Comparison of ENCODE assay signal across 25 cellular contexts in genomic region chr10:71393841-71394475, GRCh38. TPM values are rescaled to one million over a fixed set of nuclear protein-coding genes. Genes with fewer than 3 reads are reported as not detected.
"Had no signal": no experiment of that assay in that cellular context is flagged by ENCODE, and none has a peak within 500 bp of the region (broad histone marks: within the 10 kb centered on the region; RNA-seq: fewer than 3 reads in every experiment).

No MANE protein-coding gene starts in this region.

- DNase-seq: activated CD4-positive, alpha-beta T cell treated with anti-CD3 and anti-CD28 coated beads for 4 hours; activated CD4-positive, alpha-beta T cell treated with anti-CD3 and anti-CD28 coated beads, Interleukin-2, amount 50 U/mL, for 48 hours; activated CD4-positive, CD25-positive, alpha-beta regulatory T cell; activated gamma-delta T cell; activated naive CD4-positive, alpha-beta T cell treated with anti-CD3 and anti-CD28 coated beads, Interleukin-2, amount 50 U/mL, for 16 hours; activated naive CD8-positive, alpha-beta T cell treated with anti-CD3 and anti-CD28 coated beads, Interleukin-2, amount 50 U/mL, for 24 hours; dermis blood vessel endothelial cell; effector CD8-positive, alpha-beta T cell; hippocampal formation; kidney glomerular epithelial cell; left ventricle myocardium inferior; midbrain; natural killer cell; stimulated activated CD4-positive, alpha-beta T cell treated with anti-CD3 and anti-CD28 coated beads, Interleukin-15, amount 100 ng/mL, for 24 hours; stimulated activated naive B cell treated with anti-CD40 and anti-IgM and Interleukin-4, amounts not matched to agents 10 μg/mL and 1 μg/mL and 100 μg/mL, for 72 hours; T-helper 17 cell; transverse colon had no signal

- H3K9me3 ChIP-seq: left ventricle myocardium inferior, ovary, right lobe of liver, transverse colon had no signal

- H3K4me3 Mint-ChIP-seq: activated naive CD8-positive, alpha-beta T cell treated with anti-CD3 and anti-CD28 coated beads, Interleukin-2, amount 50 U/mL, for 24 hours; activated T-helper 1 cell treated with anti-CD3 and anti-CD28 coated beads, Interleukin-12 subunit alpha, Interleukin-12 subunit beta, Interleukin-2, Interleukin-4 antibody, amounts not matched to agents 30 ng/mL and 10 ng/mL and 1 ng/mL, durations not matched to agents 14 hours and 24 hours and 36 hours; natural killer cell; stimulated activated naive B cell treated with anti-CD40 and anti-IgM and Interleukin-4, amounts not matched to agents 10 μg/mL and 1 μg/mL and 100 μg/mL, for 72 hours; T-helper 17 cell had no signal

- H3K27me3 ChIP-seq: ovary, right lobe of liver had no signal

- H3K27ac ChIP-seq: cardiac muscle cell, left ventricle myocardium inferior, ovary, right lobe of liver, transverse colon had no signal

- H3K9me3 Mint-ChIP-seq: activated naive CD8-positive, alpha-beta T cell treated with anti-CD3 and anti-CD28 coated beads, Interleukin-2, amount 50 U/mL, for 24 hours; activated T-helper 1 cell treated with anti-CD3 and anti-CD28 coated beads, Interleukin-12 subunit alpha, Interleukin-12 subunit beta, Interleukin-2, Interleukin-4 antibody, amounts not matched to agents 30 ng/mL and 10 ng/mL and 1 ng/mL, durations not matched to agents 14 hours and 24 hours and 36 hours; natural killer cell; stimulated activated naive B cell treated with anti-CD40 and anti-IgM and Interleukin-4, amounts not matched to agents 10 μg/mL and 1 μg/mL and 100 μg/mL, for 72 hours had no signal

- H3K27ac Mint-ChIP-seq: activated naive CD8-positive, alpha-beta T cell treated with anti-CD3 and anti-CD28 coated beads, Interleukin-2, amount 50 U/mL, for 24 hours; activated T-helper 1 cell treated with anti-CD3 and anti-CD28 coated beads, Interleukin-12 subunit alpha, Interleukin-12 subunit beta, Interleukin-2, Interleukin-4 antibody, amounts not matched to agents 30 ng/mL and 10 ng/mL and 1 ng/mL, durations not matched to agents 14 hours and 24 hours and 36 hours; natural killer cell; stimulated activated naive B cell treated with anti-CD40 and anti-IgM and Interleukin-4, amounts not matched to agents 10 μg/mL and 1 μg/mL and 100 μg/mL, for 72 hours; T-helper 17 cell had no signal

- H3K36me3 Mint-ChIP-seq: natural killer cell; stimulated activated naive B cell treated with anti-CD40 and anti-IgM and Interleukin-4, amounts not matched to agents 10 μg/mL and 1 μg/mL and 100 μg/mL, for 72 hours had no signal

- H3K4me3 ChIP-seq: cardiac muscle cell, left ventricle myocardium inferior, ovary, right lobe of liver, smooth muscle cell, transverse colon had no signal

- FAIRE-seq: frontal cortex had no signal

- H3K4me2 ChIP-seq: smooth muscle cell had no signal

- ATAC-seq: activated naive CD8-positive, alpha-beta T cell treated with anti-CD3 and anti-CD28 coated beads, Interleukin-2, amount 50 U/mL, for 24 hours; esophagus mucosa; natural killer cell; right lobe of liver; stimulated activated naive B cell treated with anti-CD40 and anti-IgM and Interleukin-4, amounts not matched to agents 10 μg/mL and 1 μg/mL and 100 μg/mL, for 72 hours; T-helper 17 cell had no signal

- H3K36me3 ChIP-seq: cardiac muscle cell, left ventricle myocardium inferior, ovary, right lobe of liver, transverse colon had no signal

RNA-seq across cellular contexts. Expression of gene CDH23, which starts 2.8 kb away (rescaled TPM):
- total RNA-seq: lung microvascular endothelial cell had no signal
